ENCODE assay signal across 13 cellular contexts in genomic region chr6:6246539-6246938, GRCh38.
A peak's percentile ranks its signal among the peaks of the same experiment; 100 is the strongest.
DNase-seq lines count a peak whose midpoint lies in the region; ATAC-seq and TF ChIP-seq lines count a peak whose summit lies in the region.
"Had no signal": no experiment of that assay in that cellular context is flagged by ENCODE, and none has a peak within 500 bp of the region (broad histone marks: within the 10 kb centered on the region; RNA-seq: fewer than 3 reads in every experiment).

No MANE protein-coding gene starts in this region.

- no peak for TF ChIP-seq CTCF in epithelial cell of proximal tubule (conservative IDR thresholded peaks at IDR 0.05; ENCODE audit: low read depth, low read length)
- TF ChIP-seq CTCF in endothelial cell (IDR thresholded peaks at IDR 0.05; ENCODE audit: unreplicated experiment): no peak

- DNase-seq in epithelial cell of proximal tubule (ENCODE audit: low read depth) (peak; percentile 39), germinal center (ENCODE audit: low spot score) (no peak), superior temporal gyrus (ENCODE audit: extremely low spot score) (no peak), endothelial cell (ENCODE audit: low spot score) (no peak)
- DNase-seq: COR-L47, kidney, NCI-H1092, PC-3 had no signal

- H3K9me3 Mint-ChIP-seq in endothelial cell (ENCODE audit: unreplicated experiment): no peaks in the 10 kb centered on the region
- peaks cover 4% of the 10 kb centered on the region for H3K9me3 Mint-ChIP-seq in stimulated activated memory B cell treated with anti-CD40 and anti-IgM and Interleukin-4, amounts not matched to agents 10 μg/mL and 1 μg/mL and 100 μg/mL, for 72 hours

- H3K36me3 Mint-ChIP-seq in endothelial cell (ENCODE audit: low read depth, unreplicated experiment): peaks cover 4% of the 10 kb centered on the region
- H3K36me3 Mint-ChIP-seq in stimulated activated memory B cell treated with anti-CD40 and anti-IgM and Interleukin-4, amounts not matched to agents 10 μg/mL and 1 μg/mL and 100 μg/mL, for 72 hours: no peaks in the 10 kb centered on the region

- ATAC-seq in GM18867 (IDR thresholded peaks at IDR 0.05; ENCODE audit: unreplicated experiment): peak; percentile 86
- peak; percentile 62 for ATAC-seq in GM21717 (IDR thresholded peaks at IDR 0.05; ENCODE audit: unreplicated experiment)
- peak; percentile 68 for ATAC-seq in HG03432 (IDR thresholded peaks at IDR 0.05; ENCODE audit: unreplicated experiment)
- ATAC-seq in stimulated activated memory B cell treated with anti-CD40 and anti-IgM and Interleukin-4, amounts not matched to agents 10 μg/mL and 1 μg/mL and 100 μg/mL, for 72 hours: no peak
- ATAC-seq: PC-3 had no signal

- H3K4me1 Mint-ChIP-seq in endothelial cell (ENCODE audit: unreplicated experiment): no peaks in the 10 kb centered on the region
- H3K4me1 Mint-ChIP-seq in stimulated activated memory B cell treated with anti-CD40 and anti-IgM and Interleukin-4, amounts not matched to agents 10 μg/mL and 1 μg/mL and 100 μg/mL, for 72 hours: no peaks in the 10 kb centered on the region

- H3K4me3 ChIP-seq in epithelial cell of proximal tubule (ENCODE audit: low read depth, low read length): no peak overlapping the region

- H3K4me3 Mint-ChIP-seq in endothelial cell (ENCODE audit: unreplicated experiment): no peak overlapping the region
- H3K4me3 Mint-ChIP-seq in stimulated activated memory B cell treated with anti-CD40 and anti-IgM and Interleukin-4, amounts not matched to agents 10 μg/mL and 1 μg/mL and 100 μg/mL, for 72 hours: no peak overlapping the region
- H3K4me3 Mint-ChIP-seq: neural crest cell had no signal

- H3K27ac Mint-ChIP-seq in endothelial cell (ENCODE audit: unreplicated experiment): no peak overlapping the region
- H3K27ac Mint-ChIP-seq in stimulated activated memory B cell treated with anti-CD40 and anti-IgM and Interleukin-4, amounts not matched to agents 10 μg/mL and 1 μg/mL and 100 μg/mL, for 72 hours: no peak overlapping the region

- peaks cover 3% of the 10 kb centered on the region for H3K27me3 Mint-ChIP-seq in endothelial cell (ENCODE audit: unreplicated experiment)
- H3K27me3 Mint-ChIP-seq in stimulated activated memory B cell treated with anti-CD40 and anti-IgM and Interleukin-4, amounts not matched to agents 10 μg/mL and 1 μg/mL and 100 μg/mL, for 72 hours: peaks cover 45% of the 10 kb centered on the region
